ENCODE assay signal across 2 cellular contexts in the genomic region with DNA sequence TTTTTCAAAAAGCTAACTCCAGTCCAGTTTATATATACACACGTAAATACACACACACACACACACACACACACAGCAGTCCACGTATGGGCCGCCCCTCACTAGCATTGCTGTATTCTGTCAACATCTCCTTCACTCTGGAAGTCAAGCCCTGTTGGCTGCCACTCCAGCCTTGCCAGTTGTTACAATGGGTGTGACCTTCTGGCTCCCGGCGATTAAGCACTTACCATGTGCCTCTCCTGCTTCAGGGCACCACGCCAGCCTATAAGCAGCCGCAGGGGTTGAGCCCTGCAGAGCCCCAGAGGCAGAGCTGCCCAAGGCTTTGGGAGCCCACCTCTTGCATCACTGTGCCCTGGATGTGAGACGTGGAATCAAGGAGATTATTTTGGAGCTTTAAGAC.
TF ChIP-seq lines count a peak whose summit lies in the region.

No MANE protein-coding gene starts in this region.

TF ChIP-seq in HEK293, 187 proteins besides CTCF, POLR2A, EP300 and RAD21:
- TF ChIP-seq ZBTB8A (tag by site-specific recombination; IDR thresholded peaks at IDR 0.05) = peak; percentile 31; the same call in 1 of the 2 replicates
- TF ChIP-seq, protein P1, sequence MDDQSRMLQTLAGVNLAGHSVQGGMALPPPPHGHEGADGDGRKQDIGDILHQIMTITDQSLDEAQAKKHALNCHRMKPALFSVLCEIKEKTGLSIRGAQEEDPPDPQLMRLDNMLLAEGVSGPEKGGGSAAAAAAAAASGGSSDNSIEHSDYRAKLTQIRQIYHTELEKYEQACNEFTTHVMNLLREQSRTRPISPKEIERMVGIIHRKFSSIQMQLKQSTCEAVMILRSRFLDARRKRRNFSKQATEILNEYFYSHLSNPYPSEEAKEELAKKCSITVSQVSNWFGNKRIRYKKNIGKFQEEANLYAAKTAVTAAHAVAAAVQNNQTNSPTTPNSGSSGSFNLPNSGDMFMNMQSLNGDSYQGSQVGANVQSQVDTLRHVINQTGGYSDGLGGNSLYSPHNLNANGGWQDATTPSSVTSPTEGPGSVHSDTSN (CRISPR knock-in tag; IDR thresholded peaks at IDR 0.05) = no peak
- TF ChIP-seq ZBTB49 (tag by site-specific recombination; IDR thresholded peaks at IDR 0.05; ENCODE audit: low read depth) = no peak
- TF ChIP-seq, protein P2, sequence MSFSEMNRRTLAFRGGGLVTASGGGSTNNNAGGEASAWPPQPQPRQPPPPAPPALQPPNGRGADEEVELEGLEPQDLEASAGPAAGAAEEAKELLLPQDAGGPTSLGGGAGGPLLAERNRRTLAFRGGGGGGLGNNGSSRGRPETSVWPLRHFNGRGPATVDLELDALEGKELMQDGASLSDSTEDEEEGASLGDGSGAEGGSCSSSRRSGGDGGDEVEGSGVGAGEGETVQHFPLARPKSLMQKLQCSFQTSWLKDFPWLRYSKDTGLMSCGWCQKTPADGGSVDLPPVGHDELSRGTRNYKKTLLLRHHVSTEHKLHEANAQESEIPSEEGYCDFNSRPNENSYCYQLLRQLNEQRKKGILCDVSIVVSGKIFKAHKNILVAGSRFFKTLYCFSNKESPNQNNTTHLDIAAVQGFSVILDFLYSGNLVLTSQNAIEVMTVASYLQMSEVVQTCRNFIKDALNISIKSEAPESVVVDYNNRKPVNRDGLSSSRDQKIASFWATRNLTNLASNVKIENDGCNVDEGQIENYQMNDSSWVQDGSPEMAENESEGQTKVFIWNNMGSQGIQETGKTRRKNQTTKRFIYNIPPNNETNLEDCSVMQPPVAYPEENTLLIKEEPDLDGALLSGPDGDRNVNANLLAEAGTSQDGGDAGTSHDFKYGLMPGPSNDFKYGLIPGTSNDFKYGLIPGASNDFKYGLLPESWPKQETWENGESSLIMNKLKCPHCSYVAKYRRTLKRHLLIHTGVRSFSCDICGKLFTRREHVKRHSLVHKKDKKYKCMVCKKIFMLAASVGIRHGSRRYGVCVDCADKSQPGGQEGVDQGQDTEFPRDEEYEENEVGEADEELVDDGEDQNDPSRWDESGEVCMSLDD (tag by site-specific recombination; IDR thresholded peaks at IDR 0.05) = no peak
- TF ChIP-seq ZNF138 (tag by site-specific recombination; IDR thresholded peaks at IDR 0.05; ENCODE audit: borderline replicate concordance) = no peak
- no peak for TF ChIP-seq ZEB2 (tag by site-specific recombination; IDR thresholded peaks at IDR 0.05)
- TF ChIP-seq KLF7 (tag by site-specific recombination; IDR thresholded peaks at IDR 0.05; ENCODE audit: borderline replicate concordance) = no peak
- TF ChIP-seq ZNF221 (tag by site-specific recombination; IDR thresholded peaks at IDR 0.05; ENCODE audit: borderline replicate concordance) = no peak
- peak; percentile 55 for TF ChIP-seq ZIC2 (tag by site-specific recombination; IDR thresholded peaks at IDR 0.05)

TF ChIP-seq in K562, 482 proteins besides CTCF, POLR2A, EP300 and RAD21:
- TF ChIP-seq ZNF282 (CRISPR knock-in tag; IDR thresholded peaks at IDR 0.05) = no peak
- no peak for TF ChIP-seq GTF3C2 (IDR thresholded peaks at IDR 0.05; ENCODE audit: borderline replicate concordance, extremely low read depth, insufficient read length)
- TF ChIP-seq, protein P3, sequence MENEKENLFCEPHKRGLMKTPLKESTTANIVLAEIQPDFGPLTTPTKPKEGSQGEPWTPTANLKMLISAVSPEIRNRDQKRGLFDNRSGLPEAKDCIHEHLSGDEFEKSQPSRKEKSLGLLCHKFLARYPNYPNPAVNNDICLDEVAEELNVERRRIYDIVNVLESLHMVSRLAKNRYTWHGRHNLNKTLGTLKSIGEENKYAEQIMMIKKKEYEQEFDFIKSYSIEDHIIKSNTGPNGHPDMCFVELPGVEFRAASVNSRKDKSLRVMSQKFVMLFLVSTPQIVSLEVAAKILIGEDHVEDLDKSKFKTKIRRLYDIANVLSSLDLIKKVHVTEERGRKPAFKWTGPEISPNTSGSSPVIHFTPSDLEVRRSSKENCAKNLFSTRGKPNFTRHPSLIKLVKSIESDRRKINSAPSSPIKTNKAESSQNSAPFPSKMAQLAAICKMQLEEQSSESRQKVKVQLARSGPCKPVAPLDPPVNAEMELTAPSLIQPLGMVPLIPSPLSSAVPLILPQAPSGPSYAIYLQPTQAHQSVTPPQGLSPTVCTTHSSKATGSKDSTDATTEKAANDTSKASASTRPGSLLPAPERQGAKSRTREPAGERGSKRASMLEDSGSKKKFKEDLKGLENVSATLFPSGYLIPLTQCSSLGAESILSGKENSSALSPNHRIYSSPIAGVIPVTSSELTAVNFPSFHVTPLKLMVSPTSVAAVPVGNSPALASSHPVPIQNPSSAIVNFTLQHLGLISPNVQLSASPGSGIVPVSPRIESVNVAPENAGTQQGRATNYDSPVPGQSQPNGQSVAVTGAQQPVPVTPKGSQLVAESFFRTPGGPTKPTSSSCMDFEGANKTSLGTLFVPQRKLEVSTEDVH (IDR thresholded peaks at IDR 0.05; ENCODE audit: low read depth, partially characterized antibody) = no peak
- TF ChIP-seq, protein P4, sequence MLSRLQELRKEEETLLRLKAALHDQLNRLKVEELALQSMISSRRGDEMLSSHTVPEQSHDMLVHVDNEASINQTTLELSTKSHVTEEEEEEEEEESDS (CRISPR knock-in tag; IDR thresholded peaks at IDR 0.05) = no peak
- no peak for TF ChIP-seq ARHGAP35 (IDR thresholded peaks at IDR 0.05; ENCODE audit: partially characterized antibody)
- TF ChIP-seq RB1 (IDR thresholded peaks at IDR 0.05; ENCODE audit: low read depth) = no peak
- no peak for TF ChIP-seq ETV5 (CRISPR knock-in tag; IDR thresholded peaks at IDR 0.05; ENCODE audit: low read depth)
- no peak for TF ChIP-seq MTA3 (IDR thresholded peaks at IDR 0.05; ENCODE audit: borderline replicate concordance)
